8 cellular contexts compared by ENCODE assay signal in genomic region chr17:19762515-19762961, GRCh38. TPM values are rescaled to one million over a fixed set of nuclear protein-coding genes. Genes with fewer than 3 reads are reported as not detected.
DNase-seq lines count a peak whose midpoint lies in the region; ATAC-seq and TF ChIP-seq lines count a peak whose summit lies in the region.

No MANE protein-coding gene starts in this region.

- H3K27me3 ChIP-seq in GM23248 (replicated peaks; ENCODE audit: insufficient read depth) (no peaks in the 10 kb centered on the region), PC-3 (ENCODE audit: low read length) (no peaks in the 10 kb centered on the region), testis (no peaks in the 10 kb centered on the region)

- WGBS in GM23248 (ENCODE audit: low coverage in 1 of 2, low lambda C conversion rate in 2 of 2, missing lambda C conversion rate in 2 of 2), 2 experiments, result 15 to 18% methylated on average over 15 of the region's 15 CpGs
- WGBS in testis, 2 donors, result 50 to 54% methylated on average over 13 to 15 of the region's 15 CpGs

- no peaks in the 10 kb centered on the region for H3K9me3 ChIP-seq in GM23248 (ENCODE audit: low read depth)
- no peaks in the 10 kb centered on the region for H3K9me3 ChIP-seq in PC-3 (ENCODE audit: low read length)
- H3K9me3 ChIP-seq in testis, result no peaks in the 10 kb centered on the region

- no peak overlapping the region for H3K27ac ChIP-seq in GM23248
- H3K27ac ChIP-seq in PC-3 (ENCODE audit: low read length), result no peak overlapping the region
- H3K27ac ChIP-seq in testis, result no peak overlapping the region

- no peaks in the 10 kb centered on the region for H3K27me3 Mint-ChIP-seq in activated T-cell treated with anti-CD3 and anti-CD28 coated beads, Interleukin-2, amount 50 U/mL, for 72 hours (ENCODE audit: low read depth)

- H3K9ac ChIP-seq in GM23248 (peak overlapping the region; percentile 37; the same call in 1 of the 2 replicates), PC-3 (ENCODE audit: low read length) (no peak overlapping the region)

- in situ Hi-C loops in GM23248 (cut with MboI), result loop anchor here (10.0 to 25.0 kb wide), 2 partner anchors 398 to 500 kb away; partner anchors contain the start of gene B9D1

- peak; percentile 90 for TF ChIP-seq CTCF in AG09319 (IDR thresholded peaks at IDR 0.05; ENCODE audit: low read depth, low read length)
- peak; percentile 84 for TF ChIP-seq CTCF in PC-3 (conservative IDR thresholded peaks at IDR 0.05; ENCODE audit: low read depth, low read length)
- peak; percentile 60 for TF ChIP-seq CTCF in fibroblast of pulmonary artery (IDR thresholded peaks at IDR 0.05; ENCODE audit: low read length, missing control alignments)
- TF ChIP-seq CTCF in testis (IDR thresholded peaks at IDR 0.05), result peak; percentile 33 to 82 (median 58)

- DNase-seq in AG09319 (ENCODE audit: extremely low read depth, low read depth), result peak; percentile 35
- DNase-seq in GM23248, result peak; percentile 89
- peak; percentile 75 for DNase-seq in PC-3
- DNase-seq in activated T-cell treated with anti-CD3 and anti-CD28 coated beads, Interleukin-2, amount 50 U/mL, for 72 hours, result peak; percentile 56 to 64
- peak; percentile 62 for DNase-seq in fibroblast of pulmonary artery (ENCODE audit: low read depth)
- DNase-seq in nucleus accumbens (lab: John Stamatoyannopoulos, UW), result peak in 48 of 56 donors; percentile 10 to 76 (median 46)
- DNase-seq in testis, result peak; percentile 80

- TF ChIP-seq POLR2A in testis (IDR thresholded peaks at IDR 0.05), result no peak

- no peaks in the 10 kb centered on the region for H3K9me3 Mint-ChIP-seq in activated T-cell treated with anti-CD3 and anti-CD28 coated beads, Interleukin-2, amount 50 U/mL, for 72 hours

- no peaks in the 10 kb centered on the region for H3K36me3 Mint-ChIP-seq in activated T-cell treated with anti-CD3 and anti-CD28 coated beads, Interleukin-2, amount 50 U/mL, for 72 hours (ENCODE audit: insufficient read depth in 2 of 2)

- intact Hi-C loops in PC-3 (cut with micrococcal nuclease) (loop anchor here (10.0 kb wide), 1 partner anchor 398 kb away; the partner anchor contains the start of gene B9D1), testis (cut with DNase I; ENCODE audit: low total_unique reads) (loop anchor here (10.0 kb wide), 1 partner anchor 398 kb away; the partner anchor contains the start of gene B9D1)

- 0 out of 2 replicates have a peak, but pooled peaks cover 4% of the 10 kb centered on the region for H3K4me1 ChIP-seq in GM23248 (ENCODE audit: insufficient read depth)
- no peaks in the 10 kb centered on the region for H3K4me1 ChIP-seq in PC-3 (ENCODE audit: insufficient read depth, low read length)
- no peaks in the 10 kb centered on the region for H3K4me1 ChIP-seq in testis

- CTCF ChIA-PET in PC-3 (lab: Charles Lee), result interaction anchor here (0.5 to 1.3 kb wide), 7 partner anchors 9 to 400 kb away, joined by 3 to 6 read pairs (median 4); partner anchors contain the start of genes ALDH3A2 and B9D1

- H3K4me3 ChIP-seq in GM23248 (peak overlapping the region; percentile 42; the same call in 1 of the 2 replicates), PC-3 (ENCODE audit: low read length) (no peak overlapping the region), fibroblast of pulmonary artery (replicated peaks; ENCODE audit: low read depth, low read length) (no peak overlapping the region), testis (no peak overlapping the region)

- H3K4me2 ChIP-seq in GM23248 (ENCODE audit: unreplicated experiment) (peak overlapping the region; percentile 61), PC-3 (ENCODE audit: low read length) (no peak overlapping the region)

- BruUV-seq in PC-3 (replicated peaks; lab: Mats Ljungman, UMichigan), result no TSS peak

- no peak overlapping the region for H3K4me3 Mint-ChIP-seq in activated T-cell treated with anti-CD3 and anti-CD28 coated beads, Interleukin-2, amount 50 U/mL, for 72 hours

- H3K9me2 ChIP-seq in GM23248 (ENCODE audit: insufficient read depth) (no peaks in the 10 kb centered on the region), PC-3 (replicated peaks; ENCODE audit: low read length) (no peaks in the 10 kb centered on the region)

- H2AFZ ChIP-seq in GM23248, result peak overlapping the region; percentile 71
- H2AFZ ChIP-seq in PC-3 (ENCODE audit: low read length), result peak overlapping the region; percentile 33

- H3K36me3 ChIP-seq in GM23248 (ENCODE audit: low read depth) (no peaks in the 10 kb centered on the region), PC-3 (ENCODE audit: low read depth, low read length) (no peaks in the 10 kb centered on the region), testis (ENCODE audit: low read depth, missing control alignments) (no peaks in the 10 kb centered on the region)

- no peak overlapping the region for H3K27ac Mint-ChIP-seq in activated T-cell treated with anti-CD3 and anti-CD28 coated beads, Interleukin-2, amount 50 U/mL, for 72 hours

- H4K20me1 ChIP-seq in GM23248 (ENCODE audit: insufficient read depth), result no peaks in the 10 kb centered on the region
- H4K20me1 ChIP-seq in PC-3 (ENCODE audit: low read length), result no peaks in the 10 kb centered on the region

- POLR2A ChIA-PET in PC-3 (lab: Charles Lee; ENCODE audit: unreplicated experiment), result no interaction called here

- H3F3A ChIP-seq in GM23248 (ENCODE audit: insufficient read depth) (no peaks in the 10 kb centered on the region), PC-3 (ENCODE audit: low read length, unreplicated experiment) (no peaks in the 10 kb centered on the region)

- H3K4me1 Mint-ChIP-seq in activated T-cell treated with anti-CD3 and anti-CD28 coated beads, Interleukin-2, amount 50 U/mL, for 72 hours (ENCODE audit: low read depth), result peaks cover 20% of the 10 kb centered on the region

- ATAC-seq in PC-3 (peak; percentile 54), HG02798 (IDR thresholded peaks at IDR 0.05; ENCODE audit: poor library complexity, unreplicated experiment) (no peak)
- ATAC-seq in activated T-cell treated with anti-CD3 and anti-CD28 coated beads, Interleukin-2, amount 50 U/mL, for 72 hours (replicated peaks in 1 of 2), result peak; percentile 40 to 63

- no peaks in the 10 kb centered on the region for H3K79me2 ChIP-seq in GM23248 (ENCODE audit: insufficient read depth)
- no peaks in the 10 kb centered on the region for H3K79me2 ChIP-seq in PC-3 (ENCODE audit: low read length)

RNA-seq across cellular contexts. Expression of gene ALDH3A1, which starts 14.4 kb away (rescaled TPM):
- total RNA-seq in GM23248 (2014; rRNA removed; shearing (Covaris generic)), result 1.2 and 22.1 TPM in 2 replicates
- polyA plus RNA-seq in GM23248 (2016; fragmentation: Nextera tagmentation; extraction: Ambion mirVana), result 0.55 TPM in 1 of 2 replicates, not detected in the other
- total RNA-seq in PC-3 (2014; rRNA removed), result 27.9 and 30.1 TPM in 2 replicates
- total RNA-seq in activated T-cell treated with anti-CD3 and anti-CD28 coated beads, Interleukin-2, amount 50 U/mL, for 72 hours, result under 1 TPM in 1 of 2 donors, not detected in 1; 0.34 TPM
- total RNA-seq in testis, result 1 to 10 TPM; 3.2 to 5.6 TPM
- polyA plus RNA-seq in testis (ENCODE audit: insufficient read depth, low read depth, low replicate concordance), result 4.2 TPM

RNA-seq across cellular contexts. Expression of gene SLC47A2, which starts 46.2 kb away (rescaled TPM):
- not detected in 2 replicates for total RNA-seq in GM23248 (2014; rRNA removed; shearing (Covaris generic))
- polyA plus RNA-seq in GM23248 (2016; fragmentation: Nextera tagmentation; extraction: Ambion mirVana) (not detected in 2 replicates), testis (ENCODE audit: insufficient read depth, low read depth, low replicate concordance) (1.1 TPM)
- total RNA-seq in PC-3 (2014; rRNA removed) (0.17 TPM in 1 of 2 replicates, not detected in the other), testis (under 1 TPM; 0.16 to 0.50 TPM)
- not detected for total RNA-seq in activated T-cell treated with anti-CD3 and anti-CD28 coated beads, Interleukin-2, amount 50 U/mL, for 72 hours

Comparison
In these comparisons a context has a peak if more than half of its experiments do, and no peak if none do; other contexts are left out.
1. DNase-seq: peak in every context shown above with its lines; median percentile 89 in GM23248; 80 in testis; 75 in PC-3; 62 in fibroblast of pulmonary artery; 60 in activated T-cell treated with anti-CD3 and anti-CD28 coated beads, Interleukin-2, amount 50 U/mL, for 72 hours; 46 in nucleus accumbens; 35 in AG09319.